14 cellular contexts compared by ENCODE assay signal in the genomic region with DNA sequence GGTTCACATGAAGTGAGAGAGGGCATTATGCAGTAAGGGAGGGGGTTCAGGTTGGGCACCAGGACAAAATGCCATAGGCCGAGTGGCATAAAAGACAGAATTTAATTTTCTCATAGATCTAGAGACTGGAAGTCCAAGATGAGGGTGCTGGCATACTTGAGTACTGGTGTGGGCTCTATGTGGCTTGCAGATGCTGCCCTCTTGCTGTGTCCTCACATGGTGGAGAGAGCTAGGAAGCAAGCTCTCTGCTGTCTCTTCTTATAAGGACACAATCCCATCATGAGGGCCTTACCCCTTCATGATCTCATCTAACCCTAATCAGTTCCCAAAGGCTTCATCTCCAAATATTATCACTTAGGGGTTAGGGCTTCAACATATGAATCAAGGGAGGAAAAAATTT.
"Had no signal": no experiment of that assay in that cellular context is flagged by ENCODE, and none has a peak within 500 bp of the region (broad histone marks: within the 10 kb centered on the region; RNA-seq: fewer than 3 reads in every experiment).

No MANE protein-coding gene starts in this region.

- H3K9me3 ChIP-seq: body of pancreas, gastroesophageal sphincter, lower lobe of right lung, ovary, upper lobe of left lung had no signal

- ATAC-seq: body of pancreas, gastroesophageal sphincter, left cardiac atrium, lower lobe of right lung, sciatic nerve had no signal

- H3K27me3 ChIP-seq: body of pancreas, gastroesophageal sphincter, ovary, upper lobe of left lung had no signal

- DNase-seq: activated T-cell treated with anti-CD3 and anti-CD28 coated beads, Interleukin-2, amount 50 U/mL, for 24 hours; body of pancreas; left cardiac atrium; lower lobe of right lung; midbrain; ovary; stimulated activated naive CD8-positive, alpha-beta T cell treated with anti-CD3 and anti-CD28 coated beads, Interleukin-15, amount 100 ng/mL, for 72 hours; T-helper 1 cell; WERI-Rb-1 had no signal

- H3K4me3 ChIP-seq: body of pancreas, coronary artery, gastroesophageal sphincter, lower lobe of right lung, ovary, upper lobe of left lung had no signal

- H3K4me1 ChIP-seq: body of pancreas, gastroesophageal sphincter, lower lobe of right lung, upper lobe of left lung had no signal

- H3K27ac ChIP-seq: body of pancreas, coronary artery, gastroesophageal sphincter, lower lobe of right lung, ovary, upper lobe of left lung, WERI-Rb-1 had no signal

- FAIRE-seq: endothelial cell of umbilical vein had no signal

- H3K36me3 ChIP-seq: gastroesophageal sphincter, lower lobe of right lung, ovary, upper lobe of left lung, WERI-Rb-1 had no signal
